Comparison of ENCODE assay signal across 10 cellular contexts in the genomic region with DNA sequence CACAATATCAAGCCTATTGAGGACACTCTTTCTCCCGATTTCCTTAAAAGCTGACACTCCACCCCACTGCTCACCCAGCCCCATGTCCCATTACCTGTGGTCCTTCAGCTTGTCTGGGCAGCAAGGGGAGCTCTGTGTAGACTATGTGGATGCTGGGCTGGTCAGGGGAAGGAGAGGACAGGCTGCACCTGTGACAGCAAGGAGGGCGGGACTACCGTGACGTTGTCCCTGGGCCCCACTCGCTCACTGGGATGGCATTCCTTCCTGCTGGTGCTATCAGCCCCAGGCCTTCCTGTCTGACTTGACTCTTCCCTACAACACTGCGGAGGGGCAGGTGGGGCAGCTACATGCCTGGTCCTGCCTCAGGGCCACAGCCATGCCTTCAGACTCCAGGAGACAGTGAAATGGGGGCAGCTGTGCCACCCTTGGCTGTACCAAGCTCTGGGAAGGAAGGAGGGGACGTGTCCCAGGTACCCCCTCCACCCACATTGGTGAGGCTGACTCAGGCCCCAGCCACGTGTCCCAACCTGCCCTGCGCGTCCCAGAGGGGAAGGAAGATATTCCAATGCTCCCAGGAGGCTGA. TPM values are rescaled to one million over a fixed set of nuclear protein-coding genes. Genes with fewer than 3 reads are reported as not detected.
DNase-seq lines count a peak whose midpoint lies in the region; ATAC-seq and TF ChIP-seq lines count a peak whose summit lies in the region.
"Had no signal": no experiment of that assay in that cellular context is flagged by ENCODE, and none has a peak within 500 bp of the region (broad histone marks: within the 10 kb centered on the region; RNA-seq: fewer than 3 reads in every experiment).

A gene with protein sequence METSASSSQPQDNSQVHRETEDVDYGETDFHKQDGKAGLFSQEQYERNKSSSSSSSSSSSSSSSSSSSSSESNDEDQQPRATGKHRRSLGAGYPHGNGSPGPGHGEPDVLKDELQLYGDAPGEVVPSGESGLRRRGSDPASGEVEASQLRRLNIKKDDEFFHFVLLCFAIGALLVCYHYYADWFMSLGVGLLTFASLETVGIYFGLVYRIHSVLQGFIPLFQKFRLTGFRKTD (minus strand): TSS at position 163 of the 583 bp plus-strand sequence. CDS start 9,427 bp downstream, outside the sequence.

- H3K4me3 ChIP-seq in esophagus squamous epithelium: peak within 1 kb of the TSS; percentile 35 to 55 (median 52)

- ATAC-seq in HG03139 (IDR thresholded peaks at IDR 0.05; ENCODE audit: unreplicated experiment): no peak

- peak in 1 of 4 donors; percentile 61 for TF ChIP-seq POLR2A in esophagus squamous epithelium (IDR thresholded peaks at IDR 0.05)

- H3K27ac ChIP-seq in esophagus squamous epithelium: peak within 1 kb of the TSS; percentile 92 to 98 (median 96)

- TF ChIP-seq CTCF in esophagus squamous epithelium (IDR thresholded peaks at IDR 0.05): no peak

- no peaks in the 10 kb centered on the region for H3K36me3 ChIP-seq in esophagus squamous epithelium

- DNase-seq in D341Med (ENCODE audit: low spot score): peak; percentile 27
- DNase-seq in NCI-H510A (lab: John Stamatoyannopoulos, UW): peak; percentile 15
- DNase-seq in esophagus squamous epithelium (lab: John Stamatoyannopoulos, UW): no peak
- peak; percentile 19 for DNase-seq in renal cortical epithelial cell (ENCODE audit: low read depth)
- DNase-seq in H4 (ENCODE audit: low spot score): no peak
- no peak for DNase-seq in NCI-H2196 (lab: John Stamatoyannopoulos, UW; ENCODE audit: unreplicated experiment)
- no peak for DNase-seq in NCI-H1436 (lab: John Stamatoyannopoulos, UW)
- DNase-seq: DMS53, NCI-H526 treated with DMSO at 0.1 percent for 48 hours had no signal

- H3K9me3 ChIP-seq in esophagus squamous epithelium: no peaks in the 10 kb centered on the region

- intact Hi-C loops in esophagus squamous epithelium (cut with DNase I): no loop called here

- no peaks in the 10 kb centered on the region for H3K27me3 ChIP-seq in esophagus squamous epithelium

- WGBS in esophagus squamous epithelium, 2 donors: 33 to 71% methylated on average over 1 to 6 of the region's 10 CpGs

- peaks cover 33 to 93% (median 40%) of the 10 kb centered on the region in 3 donors for H3K4me1 ChIP-seq in esophagus squamous epithelium

RNA-seq across cellular contexts. Expression of the gene that starts here (rescaled TPM):
- total RNA-seq in esophagus squamous epithelium: 10 to 100 TPM; 43.9 to 79.1 (median 53.4) TPM
- 0.10 and 3.3 TPM in 2 replicates for total RNA-seq in renal cortical epithelial cell
- total RNA-seq in H4 (2014; rRNA removed; shearing (Covaris generic)): 0.10 TPM in 1 of 2 replicates, not detected in the other

Comparison
In these comparisons a context has a peak if more than half of its experiments do, and no peak if none do; other contexts are left out.
1. RNA of the gene that starts here (total RNA-seq): 43.9 to 79.1 TPM in esophagus squamous epithelium; 0.10 to 3.3 TPM in renal cortical epithelial cell and 0.10 TPM in H4; every median in the first group is over 10 times any median in the second.
2. DNase-seq: peak in D341Med (single experiment), NCI-H510A (single experiment) and renal cortical epithelial cell (single experiment); none in esophagus squamous epithelium (single experiment), H4 (single experiment), NCI-H2196 (single experiment) and NCI-H1436 (single experiment).